In the genomic region with DNA sequence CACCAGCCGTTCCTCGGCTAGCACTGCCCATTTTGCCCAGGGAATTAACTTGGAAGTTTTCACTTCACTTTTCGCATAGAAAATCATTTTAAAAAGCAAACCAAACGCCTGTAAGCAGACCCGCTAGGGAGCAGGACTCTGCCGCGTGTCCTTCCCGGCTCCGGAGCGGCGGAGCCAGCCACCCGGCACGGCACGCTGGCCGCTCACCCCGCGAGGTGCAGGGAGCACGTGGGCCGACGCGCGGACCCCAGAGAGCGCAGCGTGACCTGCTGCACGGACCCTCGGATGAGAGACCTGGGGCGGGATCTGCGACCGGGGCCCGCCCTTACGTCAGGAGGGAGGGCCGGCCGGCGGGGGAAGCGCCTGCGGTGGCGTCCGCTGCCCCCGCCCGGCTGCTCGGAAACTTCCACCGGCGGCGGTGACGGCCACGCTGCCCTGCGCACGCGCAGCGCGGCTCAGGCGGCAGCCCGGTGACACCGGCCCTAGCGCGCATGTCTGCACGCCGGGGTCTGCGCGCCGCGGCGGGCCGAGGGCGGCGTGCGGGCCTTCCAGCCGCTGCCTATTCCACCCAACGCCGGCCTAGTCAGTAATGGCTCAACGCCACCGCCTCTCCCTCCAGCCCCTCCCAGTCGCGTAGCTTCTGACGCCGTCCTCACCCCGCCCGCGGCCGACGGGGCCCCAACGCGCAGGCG, we compare ENCODE assay signal across 8 cellular contexts. TPM values are rescaled to one million over a fixed set of nuclear protein-coding genes. Genes with fewer than 3 reads are reported as not detected.
DNase-seq lines count a peak whose midpoint lies in the region; ATAC-seq and TF ChIP-seq lines count a peak whose summit lies in the region.

No MANE protein-coding gene starts in this region.

- H4K20me1 ChIP-seq in GM23338 (replicated peaks; ENCODE audit: insufficient read depth) (peaks cover 31% of the 10 kb centered on the region), Karpas-422 (ENCODE audit: insufficient read depth, low read depth, low read length) (peaks cover 30% of the 10 kb centered on the region)

- intact Hi-C loops in stomach (cut with DNase I; ENCODE audit: low total_unique reads) = no loop called here

- TF ChIP-seq EP300 in stomach (IDR thresholded peaks at IDR 0.05) = no peak

- H3K9me3 Mint-ChIP-seq in GM23338 (no peaks in the 10 kb centered on the region; the same call in 1 of the 3 replicates), nephron progenitor cell (no peaks in the 10 kb centered on the region)

- H3K9me3 ChIP-seq in Karpas-422 (ENCODE audit: low read length) (no peaks in the 10 kb centered on the region), stomach (no peaks in the 10 kb centered on the region)

- H3K4me1 ChIP-seq in GM23338 (ENCODE audit: insufficient read depth) (peaks cover 13% of the 10 kb centered on the region), Karpas-422 (ENCODE audit: low read length) (peaks cover 38% of the 10 kb centered on the region), stomach (peaks cover 33 to 44% (median 40%) of the 10 kb centered on the region in 4 donors)

- H3K27ac ChIP-seq in GM23338 (ENCODE audit: low read depth) (peak overlapping the region; percentile 93), Karpas-422 (ENCODE audit: low read length) (peak overlapping the region; percentile 32), stomach (peak overlapping the region; percentile 89 to 99 (median 98))

- H3K4me2 ChIP-seq in GM23338 = peak overlapping the region; percentile 94
- peak overlapping the region; percentile 81 for H3K4me2 ChIP-seq in Karpas-422 (ENCODE audit: low read depth, low read length, poor library complexity, severe bottlenecking)

- H3K9ac ChIP-seq in Karpas-422 (ENCODE audit: low read length) = peak overlapping the region; percentile 87

- TF ChIP-seq CTCF in GM23338 (conservative IDR thresholded peaks at IDR 0.05; ENCODE audit: low read depth in 2 of 2) = 0 out of 4 replicates have a peak, but pooled peaks of 1 of the 2 experiments have one; percentile 2
- TF ChIP-seq CTCF in fibroblast of pulmonary artery (IDR thresholded peaks at IDR 0.05; ENCODE audit: low read length, missing control alignments) = no peak
- TF ChIP-seq CTCF in nephron progenitor cell (IDR thresholded peaks at IDR 0.05) = no peak
- TF ChIP-seq CTCF in stomach (IDR thresholded peaks at IDR 0.05) = no peak

- H3K79me2 ChIP-seq in GM23338 (replicated peaks; ENCODE audit: insufficient read depth) (peaks cover 32% of the 10 kb centered on the region), Karpas-422 (ENCODE audit: low read length) (peaks cover 36% of the 10 kb centered on the region)

- H3K27me3 Mint-ChIP-seq in GM23338 (ENCODE audit: insufficient read depth, low read depth, poor library complexity) (peaks cover 14% of the 10 kb centered on the region), nephron progenitor cell (ENCODE audit: low read depth, poor library complexity) (peaks cover 8% of the 10 kb centered on the region)

- peak overlapping the region; percentile 61 for H2AFZ ChIP-seq in GM23338
- peak overlapping the region; percentile 95 for H2AFZ ChIP-seq in Karpas-422 (ENCODE audit: low read length)

- H3K9me2 ChIP-seq in GM23338 (ENCODE audit: insufficient read depth) = no peaks in the 10 kb centered on the region
- no peaks in the 10 kb centered on the region for H3K9me2 ChIP-seq in Karpas-422 (replicated peaks; ENCODE audit: insufficient read depth, low read length)

- H3K36me3 ChIP-seq in GM23338 (ENCODE audit: insufficient read depth) (no peaks in the 10 kb centered on the region), Karpas-422 (ENCODE audit: insufficient read depth, low read length) (peaks cover 1% of the 10 kb centered on the region; the same call in 1 of the 2 replicates), stomach (no peaks in the 10 kb centered on the region)

- H3K4me1 Mint-ChIP-seq in GM23338 (peaks cover 37% of the 10 kb centered on the region), nephron progenitor cell (peaks cover 54% of the 10 kb centered on the region)

- peak overlapping the region; percentile 84; the same call in 1 of the 2 replicates for H3K27ac Mint-ChIP-seq in GM23338
- H3K27ac Mint-ChIP-seq in nephron progenitor cell = peak overlapping the region; percentile 98

- peaks cover 10% of the 10 kb centered on the region; the same call in 1 of the 2 replicates for H3K27me3 ChIP-seq in GM23338 (ENCODE audit: insufficient read depth)
- no peaks in the 10 kb centered on the region for H3K27me3 ChIP-seq in Karpas-422 (ENCODE audit: low read length)
- H3K27me3 ChIP-seq in stomach = no peaks in the 10 kb centered on the region

- TF ChIP-seq POLR2A in stomach (IDR thresholded peaks at IDR 0.05) = no peak

- ATAC-seq in GM23338 = peak; percentile 79

- 0 out of 2 replicates have a peak, but pooled peaks cover 6% of the 10 kb centered on the region for H3F3A ChIP-seq in GM23338 (replicated peaks; ENCODE audit: low read depth)

- H3K36me3 Mint-ChIP-seq in GM23338 (ENCODE audit: low read depth) (no peaks in the 10 kb centered on the region; the same call in 2 of the 3 replicates), nephron progenitor cell (ENCODE audit: low read depth) (no peaks in the 10 kb centered on the region)

- H3K4me3 ChIP-seq in GM23338 = peak overlapping the region; percentile 91
- H3K4me3 ChIP-seq in Karpas-422 (ENCODE audit: low read length) = peak overlapping the region; percentile 73
- H3K4me3 ChIP-seq in fibroblast of pulmonary artery (replicated peaks; ENCODE audit: low read depth, low read length) = peak overlapping the region; percentile 70
- H3K4me3 ChIP-seq in stomach = peak overlapping the region; percentile 56 to 94 (median 70)

- H3K4me3 Mint-ChIP-seq in GM23338 (peak overlapping the region; percentile 84), nephron progenitor cell (peak overlapping the region; percentile 84)

- 0% methylated on average over 21 to 84 of the region's 84 CpGs for WGBS in stomach, 5 donors

- DNase-seq in Daoy (ENCODE audit: low read depth) = peak; percentile 98
- peak; percentile 96 for DNase-seq in GM23338 (ENCODE audit: low spot score)
- DNase-seq in Karpas-422 = peak; percentile 99
- DNase-seq in RPMI8226 = peak; percentile 92
- DNase-seq in activated T-helper 9 cell treated with anti-CD3 and anti-CD28 coated beads, Interleukin-2, amount 50 U/mL, for 16 hours (ENCODE audit: low read depth) = peak; percentile 96
- DNase-seq in fibroblast of pulmonary artery (ENCODE audit: low read depth) = peak; percentile 97
- DNase-seq in nephron progenitor cell = peak; percentile 96
- peak; percentile 98 for DNase-seq in stomach

TF ChIP-seq in GM23338, 12 proteins besides CTCF, POLR2A, EP300 and RAD21 (continues in another document):
- TF ChIP-seq, protein P1, sequence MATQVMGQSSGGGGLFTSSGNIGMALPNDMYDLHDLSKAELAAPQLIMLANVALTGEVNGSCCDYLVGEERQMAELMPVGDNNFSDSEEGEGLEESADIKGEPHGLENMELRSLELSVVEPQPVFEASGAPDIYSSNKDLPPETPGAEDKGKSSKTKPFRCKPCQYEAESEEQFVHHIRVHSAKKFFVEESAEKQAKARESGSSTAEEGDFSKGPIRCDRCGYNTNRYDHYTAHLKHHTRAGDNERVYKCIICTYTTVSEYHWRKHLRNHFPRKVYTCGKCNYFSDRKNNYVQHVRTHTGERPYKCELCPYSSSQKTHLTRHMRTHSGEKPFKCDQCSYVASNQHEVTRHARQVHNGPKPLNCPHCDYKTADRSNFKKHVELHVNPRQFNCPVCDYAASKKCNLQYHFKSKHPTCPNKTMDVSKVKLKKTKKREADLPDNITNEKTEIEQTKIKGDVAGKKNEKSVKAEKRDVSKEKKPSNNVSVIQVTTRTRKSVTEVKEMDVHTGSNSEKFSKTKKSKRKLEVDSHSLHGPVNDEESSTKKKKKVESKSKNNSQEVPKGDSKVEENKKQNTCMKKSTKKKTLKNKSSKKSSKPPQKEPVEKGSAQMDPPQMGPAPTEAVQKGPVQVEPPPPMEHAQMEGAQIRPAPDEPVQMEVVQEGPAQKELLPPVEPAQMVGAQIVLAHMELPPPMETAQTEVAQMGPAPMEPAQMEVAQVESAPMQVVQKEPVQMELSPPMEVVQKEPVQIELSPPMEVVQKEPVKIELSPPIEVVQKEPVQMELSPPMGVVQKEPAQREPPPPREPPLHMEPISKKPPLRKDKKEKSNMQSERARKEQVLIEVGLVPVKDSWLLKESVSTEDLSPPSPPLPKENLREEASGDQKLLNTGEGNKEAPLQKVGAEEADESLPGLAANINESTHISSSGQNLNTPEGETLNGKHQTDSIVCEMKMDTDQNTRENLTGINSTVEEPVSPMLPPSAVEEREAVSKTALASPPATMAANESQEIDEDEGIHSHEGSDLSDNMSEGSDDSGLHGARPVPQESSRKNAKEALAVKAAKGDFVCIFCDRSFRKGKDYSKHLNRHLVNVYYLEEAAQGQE (IDR thresholded peaks at IDR 0.05; ENCODE audit: unreplicated experiment) = no peak
- TF ChIP-seq, protein P2, sequence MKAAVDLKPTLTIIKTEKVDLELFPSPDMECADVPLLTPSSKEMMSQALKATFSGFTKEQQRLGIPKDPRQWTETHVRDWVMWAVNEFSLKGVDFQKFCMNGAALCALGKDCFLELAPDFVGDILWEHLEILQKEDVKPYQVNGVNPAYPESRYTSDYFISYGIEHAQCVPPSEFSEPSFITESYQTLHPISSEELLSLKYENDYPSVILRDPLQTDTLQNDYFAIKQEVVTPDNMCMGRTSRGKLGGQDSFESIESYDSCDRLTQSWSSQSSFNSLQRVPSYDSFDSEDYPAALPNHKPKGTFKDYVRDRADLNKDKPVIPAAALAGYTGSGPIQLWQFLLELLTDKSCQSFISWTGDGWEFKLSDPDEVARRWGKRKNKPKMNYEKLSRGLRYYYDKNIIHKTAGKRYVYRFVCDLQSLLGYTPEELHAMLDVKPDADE (IDR thresholded peaks at IDR 0.05) = no peak
- TF ChIP-seq ZNF114 (CRISPR knock-in tag; IDR thresholded peaks at IDR 0.05) (no peak), JUNB (IDR thresholded peaks at IDR 0.05; ENCODE audit: unreplicated experiment) (no peak), ZNF331 (CRISPR knock-in tag; IDR thresholded peaks at IDR 0.05; ENCODE audit: low read depth) (no peak), CREB1 (CRISPR knock-in tag; IDR thresholded peaks at IDR 0.05; ENCODE audit: low read depth) (peak; percentile 90), STAT1 (IDR thresholded peaks at IDR 0.05; ENCODE audit: unreplicated experiment) (no peak), EZH2phosphoT487 (IDR thresholded peaks at IDR 0.05; ENCODE audit: unreplicated experiment) (no peak)

RNA-seq across cellular contexts. Expression of a gene that starts 0.5 kb away (rescaled TPM):
- 4.2 and 5.4 TPM in 2 replicates for total RNA-seq in Daoy (2014; rRNA removed; shearing (Covaris generic))
- total RNA-seq in GM23338 (2014; rRNA removed; shearing (Covaris generic)) = 20.2 and 24.0 TPM in 2 replicates
- polyA plus RNA-seq in GM23338 (2016; fragmentation: Nextera tagmentation; extraction: Ambion mirVana) = 5.2 and 5.3 TPM in 2 replicates
- 38.1 and 45.3 TPM in 2 replicates for total RNA-seq in Karpas-422 (2014; rRNA removed; shearing (Covaris generic); ENCODE audit: low replicate concordance)
- total RNA-seq in stomach = 10 to 100 TPM; 12.8 to 37.4 (median 27.2) TPM
- polyA plus RNA-seq in stomach = 1 to 10 TPM; 3.5 to 8.4 (median 4.2) TPM

Comparison
In these comparisons a context has a peak if more than half of its experiments do, and no peak if none do; other contexts are left out.
1. Peak in every context shown above with its lines: DNase-seq, ATAC-seq, H3K4me3 ChIP-seq and H3K27ac ChIP-seq.
2. H3K27ac ChIP-seq: peak in every context shown above with its lines; median percentile 98 in stomach; 93 in GM23338; 32 in Karpas-422.